ENCODE assay signal across 1 cellular context in genomic region chr19:44887648-44888047, GRCh38.
TF ChIP-seq lines count a peak whose summit lies in the region.

No MANE protein-coding gene starts in this region.

TF ChIP-seq in liver, 16 proteins besides CTCF, POLR2A, EP300 and RAD21:
- TF ChIP-seq ZBTB33 (IDR thresholded peaks at IDR 0.05) (no peak), NR2F2 (IDR thresholded peaks at IDR 0.05) (peak; percentile 37), TAF1 (conservative IDR thresholded peaks at IDR 0.05) (no peak)
TF ChIP-seq in liver: peak in this region for 1.
